ENCODE assay signal across 23 cellular contexts in the genomic region with DNA sequence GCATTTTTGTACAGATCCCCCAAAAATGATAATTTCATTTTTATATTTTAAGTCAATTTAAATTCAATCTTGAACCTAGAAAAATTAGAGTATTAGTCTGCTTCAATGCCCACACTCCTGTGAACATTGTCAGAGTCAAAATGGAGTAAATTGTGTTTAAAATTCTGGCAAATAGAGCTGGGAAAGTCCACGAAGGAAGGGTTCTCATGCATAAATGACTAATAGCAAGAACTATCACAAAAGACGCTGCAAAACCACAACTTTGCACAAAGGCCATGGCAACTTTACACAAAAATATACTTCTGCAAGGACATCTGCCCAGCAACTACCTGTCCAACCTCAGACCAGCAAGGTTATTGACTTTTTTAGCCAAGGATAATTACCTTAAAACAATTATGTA.
DNase-seq lines count a peak whose midpoint lies in the region; ATAC-seq, FAIRE-seq and TF ChIP-seq lines count a peak whose summit lies in the region.
"Had no signal": no experiment of that assay in that cellular context is flagged by ENCODE, and none has a peak within 500 bp of the region (broad histone marks: within the 10 kb centered on the region; RNA-seq: fewer than 3 reads in every experiment).

No MANE protein-coding gene starts in this region.

- ATAC-seq in GM19351 (IDR thresholded peaks at IDR 0.05; ENCODE audit: unreplicated experiment) (peak; percentile 48), HG03432 (IDR thresholded peaks at IDR 0.05; ENCODE audit: unreplicated experiment) (peak; percentile 42)
- ATAC-seq: activated CD4-positive, alpha-beta T cell treated with anti-CD3 and anti-CD28 coated beads for 36 hours; esophagus mucosa; heart left ventricle; naive thymus-derived CD4-positive, alpha-beta T cell had no signal

- WGBS in small intestine, 3 donors = 75 to 76% (median 75%) methylated on average over 2 of the region's 2 CpGs

- DNase-seq in GM12865 (ENCODE audit: low read depth) = peak; percentile 81
- DNase-seq in brain microvascular endothelial cell = peak; percentile 80
- no peak for DNase-seq in HPDE6-E6E7 (ENCODE audit: extremely low spot score)
- DNase-seq in small intestine = no peak
- DNase-seq in uterus = no peak
- DNase-seq in SHP77 (lab: John Stamatoyannopoulos, UW) = no peak
- DNase-seq: activated CD4-positive, alpha-beta T cell treated with anti-CD3 and anti-CD28 coated beads for 36 hours; activated T-cell treated with anti-CD3 and anti-CD28 coated beads for 4 hours; COR-L47; heart left ventricle; KBM-7; naive thymus-derived CD4-positive, alpha-beta T cell; NCI-H1048; NCI-H526 treated with DMSO at 0.1 percent for 48 hours; OCI-M1; stimulated activated CD4-positive, alpha-beta T cell treated with anti-CD3 and anti-CD28 coated beads, Interleukin-4, amount 100 ng/mL, for 4 hours; stimulated activated CD8-positive, alpha-beta memory T cell treated with anti-CD3 and anti-CD28 coated beads, Interleukin-4, amount 100 ng/mL, for 48 hours; testis had no signal

- in situ Hi-C loops in brain microvascular endothelial cell (cut with HindIII; ENCODE audit: low pct_ligation_motif_present, low sequenced_read_pairs) = no loop called here

- no peak overlapping the region for H3K4me3 ChIP-seq in GM12865 (ENCODE audit: low read depth, low read length)
- H3K4me3 ChIP-seq in brain microvascular endothelial cell (ENCODE audit: low read depth, low read length) = no peak overlapping the region
- no peak overlapping the region for H3K4me3 ChIP-seq in small intestine (ENCODE audit: low read depth in 1 of 2, low read length in 2 of 2)
- H3K4me3 ChIP-seq in uterus = no peak overlapping the region
- H3K4me3 ChIP-seq: heart left ventricle, SJSA1, testis had no signal

- H3K36me3 ChIP-seq in brain microvascular endothelial cell (replicated peaks) = no peaks in the 10 kb centered on the region
- H3K36me3 ChIP-seq in small intestine (ENCODE audit: control insufficient read depth in 2 of 2, insufficient read depth in 2 of 2, low read length in 2 of 2) = no peaks in the 10 kb centered on the region
- no peaks in the 10 kb centered on the region for H3K36me3 ChIP-seq in uterus
- H3K36me3 ChIP-seq: heart left ventricle, SJSA1 had no signal

- TF ChIP-seq CTCF in GM12865 (IDR thresholded peaks at IDR 0.05; ENCODE audit: insufficient read depth, low read depth, low read length, missing control alignments) (no peak), brain microvascular endothelial cell (IDR thresholded peaks at IDR 0.05; ENCODE audit: low read depth, low read length, missing control alignments) (no peak), uterus (IDR thresholded peaks at IDR 0.05) (no peak)

- H3K4me1 ChIP-seq in small intestine (ENCODE audit: control insufficient read depth in 2 of 2, insufficient read depth in 1 of 2, low read depth in 1 of 2, low read length in 1 of 2) (no peaks in the 10 kb centered on the region), uterus (no peaks in the 10 kb centered on the region)
- H3K4me1 ChIP-seq: heart left ventricle, testis had no signal

- no peak for TF ChIP-seq POLR2A in uterus (IDR thresholded peaks at IDR 0.05)

- H3K27me3 ChIP-seq in brain microvascular endothelial cell (replicated peaks) = no peaks in the 10 kb centered on the region
- H3K27me3 ChIP-seq in small intestine (ENCODE audit: control insufficient read depth in 2 of 2, insufficient read depth in 2 of 2, low read length in 2 of 2) = no peaks in the 10 kb centered on the region
- no peaks in the 10 kb centered on the region for H3K27me3 ChIP-seq in uterus
- H3K27me3 ChIP-seq: heart left ventricle, SJSA1, testis had no signal

- no peak for FAIRE-seq in small intestine (lab: Jason Lieb, UNC)
- FAIRE-seq: islet of Langerhans had no signal

- H3K27ac ChIP-seq in brain microvascular endothelial cell (peak overlapping the region; percentile 66), small intestine (ENCODE audit: low read depth in 1 of 2, low read length in 1 of 2) (no peak overlapping the region), uterus (no peak overlapping the region)
- H3K27ac ChIP-seq: heart left ventricle, SJSA1, testis had no signal

- H3K9me3 ChIP-seq in small intestine (ENCODE audit: control insufficient read depth, low read depth) (no peaks in the 10 kb centered on the region), uterus (no peaks in the 10 kb centered on the region)
- H3K9me3 ChIP-seq: SJSA1, testis had no signal

- intact Hi-C loops in uterus (cut with DNase I; ENCODE audit: low total_unique reads) = no loop called here

Comparison
In these comparisons a context has a peak if more than half of its experiments do, and no peak if none do; other contexts are left out.
1. DNase-seq: peak in GM12865 (single experiment) and brain microvascular endothelial cell (single experiment); none in HPDE6-E6E7 (single experiment), small intestine (single experiment), uterus (0 of 2) and SHP77 (0 of 2).